Comparison of ENCODE assay signal across 1 cellular context in genomic region chr11:95453616-95454118, GRCh38.
A peak's percentile ranks its signal among the peaks of the same experiment; 100 is the strongest.
TF ChIP-seq lines count a peak whose summit lies in the region.

No MANE protein-coding gene starts in this region.

TF ChIP-seq in K562, 482 proteins besides CTCF, POLR2A, EP300 and RAD21 (continued from another document):
- TF ChIP-seq FIP1L1 (IDR thresholded peaks at IDR 0.05; ENCODE audit: low read depth, low read length, poor library complexity, severe bottlenecking) (no peak), TAF7 (tag; IDR thresholded peaks at IDR 0.05) (no peak), ARID4B (CRISPR knock-in tag; IDR thresholded peaks at IDR 0.05) (no peak), ZBTB12 (CRISPR knock-in tag; IDR thresholded peaks at IDR 0.05) (no peak), PRPF4 (IDR thresholded peaks at IDR 0.05; ENCODE audit: insufficient read depth, low read depth, low read length, poor library complexity, severe bottlenecking) (no peak), PTRF (tag; IDR thresholded peaks at IDR 0.05) (no peak), CEBPB (tag; IDR thresholded peaks at IDR 0.05) (no peak), E2F4 (CRISPR knock-in tag; IDR thresholded peaks at IDR 0.05; ENCODE audit: low read depth) (no peak), SMC3 (conservative IDR thresholded peaks at IDR 0.05; ENCODE audit: insufficient read depth, low read depth, low read length) (no peak), HOXB6 (CRISPR knock-in tag; IDR thresholded peaks at IDR 0.05; ENCODE audit: borderline replicate concordance) (no peak), PHB (CRISPR knock-in tag; IDR thresholded peaks at IDR 0.05) (no peak), MAZ (CRISPR knock-in tag; conservative IDR thresholded peaks at IDR 0.05 in 1 of 2, IDR thresholded peaks at IDR 0.05 in 1 of 2) (peak; percentile 63 to 70; a peak in 2 of 4 replicates), HSF4 (CRISPR knock-in tag; IDR thresholded peaks at IDR 0.05; ENCODE audit: borderline replicate concordance) (no peak), ETV6 (IDR thresholded peaks at IDR 0.05; ENCODE audit: borderline replicate concordance in 1 of 2, low read depth in 2 of 2, low read length in 1 of 2) (no peak), ETV6 (CRISPR knock-in tag; IDR thresholded peaks at IDR 0.05; ENCODE audit: borderline replicate concordance) (no peak), NRF1 (conservative IDR thresholded peaks at IDR 0.05 in 1 of 2, IDR thresholded peaks at IDR 0.05 in 1 of 2) (peak; percentile 65 to 67), U2AF2 (optimal IDR thresholded peaks at IDR 0.05; ENCODE audit: low read depth, low read length) (no peak), HNRNPK (IDR thresholded peaks at IDR 0.05; ENCODE audit: low read depth, low read length, poor library complexity, severe bottlenecking) (no peak), POLR2AphosphoS5 (IDR thresholded peaks at IDR 0.05; ENCODE audit: control insufficient read depth, insufficient read depth, low read depth, low read length) (no peak), ERF (CRISPR knock-in tag; IDR thresholded peaks at IDR 0.05) (no peak), BMI1 (IDR thresholded peaks at IDR 0.05; ENCODE audit: low read length) (no peak), ZSCAN32 (CRISPR knock-in tag; IDR thresholded peaks at IDR 0.05) (no peak), ELF2 (CRISPR knock-in tag; IDR thresholded peaks at IDR 0.05) (no peak), WHSC1 (IDR thresholded peaks at IDR 0.05; ENCODE audit: low read length) (no peak), SREBF2 (CRISPR knock-in tag; IDR thresholded peaks at IDR 0.05) (no peak), RB1 (IDR thresholded peaks at IDR 0.05; ENCODE audit: low read depth) (no peak), ZNF408 (CRISPR knock-in tag; IDR thresholded peaks at IDR 0.05; ENCODE audit: low read depth) (no peak), ATF6 (CRISPR knock-in tag; IDR thresholded peaks at IDR 0.05) (no peak), SNIP1 (IDR thresholded peaks at IDR 0.05; ENCODE audit: low read depth) (no peak), MAFG (tag; conservative IDR thresholded peaks at IDR 0.05) (peak; percentile 67), DEAF1 (CRISPR knock-in tag; IDR thresholded peaks at IDR 0.05) (no peak), HCFC1 (IDR thresholded peaks at IDR 0.05; ENCODE audit: low read depth, low read length) (no peak), EGR1 (conservative IDR thresholded peaks at IDR 0.05) (no peak), CLOCK (CRISPR knock-in tag; IDR thresholded peaks at IDR 0.05; ENCODE audit: borderline replicate concordance) (no peak), SOX6 (IDR thresholded peaks at IDR 0.05) (peak; percentile 61), USF2 (CRISPR knock-in tag; IDR thresholded peaks at IDR 0.05) (no peak), PHF21A (IDR thresholded peaks at IDR 0.05; ENCODE audit: borderline replicate concordance, low read depth) (no peak), SMAD1 (IDR thresholded peaks at IDR 0.05; ENCODE audit: low read depth, low read length, partially characterized antibody) (no peak), E2F8 (IDR thresholded peaks at IDR 0.05; ENCODE audit: low read depth, partially characterized antibody) (no peak), ZNF12 (CRISPR knock-in tag; IDR thresholded peaks at IDR 0.05) (no peak), ZNF277 (CRISPR knock-in tag; IDR thresholded peaks at IDR 0.05; ENCODE audit: borderline replicate concordance) (no peak), RFX1 (IDR thresholded peaks at IDR 0.05) (no peak), ZNF766 (CRISPR knock-in tag; conservative IDR thresholded peaks at IDR 0.05) (no peak), RBM17 (IDR thresholded peaks at IDR 0.05; ENCODE audit: borderline replicate concordance, low read depth, low read length) (no peak), STAG1 (CRISPR knock-in tag; IDR thresholded peaks at IDR 0.05; ENCODE audit: borderline replicate concordance) (no peak), MECOM (CRISPR knock-in tag; IDR thresholded peaks at IDR 0.05) (no peak), BHLHE40 (IDR thresholded peaks at IDR 0.05; ENCODE audit: low read length) (peak; percentile 74), MTF1 (CRISPR knock-in tag; IDR thresholded peaks at IDR 0.05; ENCODE audit: borderline replicate concordance) (no peak)
